ENCODE assay signal across 20 cellular contexts in genomic region chr2:198991431-198991830, GRCh38.
DNase-seq lines count a peak whose midpoint lies in the region; ATAC-seq, FAIRE-seq and TF ChIP-seq lines count a peak whose summit lies in the region.
"Had no signal": no experiment of that assay in that cellular context is flagged by ENCODE, and none has a peak within 500 bp of the region (broad histone marks: within the 10 kb centered on the region; RNA-seq: fewer than 3 reads in every experiment).

No MANE protein-coding gene starts in this region.

- no peaks in the 10 kb centered on the region for H3K27me3 ChIP-seq in HL-60 (ENCODE audit: insufficient read depth, poor library complexity, severe bottlenecking)
- H3K27me3 ChIP-seq in bronchial epithelial cell (ENCODE audit: control insufficient read depth, insufficient read depth, low read length) = no peaks in the 10 kb centered on the region
- no peaks in the 10 kb centered on the region for H3K27me3 ChIP-seq in transverse colon

- in situ Hi-C loops in transverse colon (cut with MboI; ENCODE audit: low pct_ligation_motif_present in 1 of 4, low pct_unique_long_range_greater_than_20kb in 1 of 4, low sequenced_read_pairs in 3 of 4) = no loop called here

- no peak for ATAC-seq in HG02588 (IDR thresholded peaks at IDR 0.05; ENCODE audit: unreplicated experiment)
- ATAC-seq: GM23338, HCT116 had no signal

- TF ChIP-seq EP300 in transverse colon (IDR thresholded peaks at IDR 0.05; ENCODE audit: low read depth) = no peak

- intact Hi-C loops in transverse colon (cut with DNase I; ENCODE audit: low total_unique reads) = no loop called here

- H3K27ac ChIP-seq in HL-60 (replicated peaks) (peak overlapping the region; percentile 26), transverse colon (no peak overlapping the region)
- H3K27ac ChIP-seq: C4-2B had no signal

- FAIRE-seq in bronchial epithelial cell (lab: Jason Lieb, UNC) = no peak
- FAIRE-seq: A204.1, D721Med, GM12892, GM18507, H54 had no signal

- WGBS in transverse colon (ENCODE audit: low coverage in 1 of 2), 2 donors = 87 to 93% methylated on average over 2 of the region's 2 CpGs

- H3K4me1 ChIP-seq in transverse colon = no peaks in the 10 kb centered on the region
- H3K4me1 ChIP-seq: Caco-2 had no signal

- H3K9me3 ChIP-seq in transverse colon = no peaks in the 10 kb centered on the region

- DNase-seq in ELR (ENCODE audit: low read depth) (peak; percentile 20), HL-60 (ENCODE audit: low read depth in 1 of 2, low spot score in 1 of 2) (peak in 1 of 2 experiments; percentile 6), bronchial epithelial cell (ENCODE audit: low read depth) (peak; percentile 39), renal cortical epithelial cell (ENCODE audit: low read depth) (peak; percentile 22), transverse colon (no peak)
- DNase-seq in activated CD4-positive, CD25-positive, alpha-beta regulatory T cell (lab: John Stamatoyannopoulos, UW) = no peak
- DNase-seq: ACHN; Caco-2; CD4-positive, alpha-beta T cell; GDM1; HFFc6 had no signal

- H3K4me3 ChIP-seq in HL-60 (replicated peaks; ENCODE audit: insufficient read depth, low read length) (no peak overlapping the region), bronchial epithelial cell (ENCODE audit: low read depth, low read length) (no peak overlapping the region), transverse colon (no peak overlapping the region)
- H3K4me3 ChIP-seq: GM23338 had no signal

- TF ChIP-seq POLR2A in transverse colon (IDR thresholded peaks at IDR 0.05) = no peak

- TF ChIP-seq CTCF in HL-60 (IDR thresholded peaks at IDR 0.05; ENCODE audit: insufficient read depth, low read length) = no peak
- TF ChIP-seq CTCF in bronchial epithelial cell (IDR thresholded peaks at IDR 0.05; ENCODE audit: insufficient read depth, low read length, severe bottlenecking) = no peak
- TF ChIP-seq CTCF in transverse colon (IDR thresholded peaks at IDR 0.05) = no peak

- H3K36me3 ChIP-seq in bronchial epithelial cell (ENCODE audit: control insufficient read depth, insufficient read depth, low read length) (no peaks in the 10 kb centered on the region), transverse colon (no peaks in the 10 kb centered on the region)

Comparison
In these comparisons a context has a peak if more than half of its experiments do, and no peak if none do; other contexts are left out.
1. DNase-seq: peak in ELR (single experiment), bronchial epithelial cell (single experiment) and renal cortical epithelial cell (single experiment); none in activated CD4-positive, CD25-positive, alpha-beta regulatory T cell (0 of 4) and transverse colon (single experiment).